ENCODE assay signal across 8 cellular contexts in the genomic region with DNA sequence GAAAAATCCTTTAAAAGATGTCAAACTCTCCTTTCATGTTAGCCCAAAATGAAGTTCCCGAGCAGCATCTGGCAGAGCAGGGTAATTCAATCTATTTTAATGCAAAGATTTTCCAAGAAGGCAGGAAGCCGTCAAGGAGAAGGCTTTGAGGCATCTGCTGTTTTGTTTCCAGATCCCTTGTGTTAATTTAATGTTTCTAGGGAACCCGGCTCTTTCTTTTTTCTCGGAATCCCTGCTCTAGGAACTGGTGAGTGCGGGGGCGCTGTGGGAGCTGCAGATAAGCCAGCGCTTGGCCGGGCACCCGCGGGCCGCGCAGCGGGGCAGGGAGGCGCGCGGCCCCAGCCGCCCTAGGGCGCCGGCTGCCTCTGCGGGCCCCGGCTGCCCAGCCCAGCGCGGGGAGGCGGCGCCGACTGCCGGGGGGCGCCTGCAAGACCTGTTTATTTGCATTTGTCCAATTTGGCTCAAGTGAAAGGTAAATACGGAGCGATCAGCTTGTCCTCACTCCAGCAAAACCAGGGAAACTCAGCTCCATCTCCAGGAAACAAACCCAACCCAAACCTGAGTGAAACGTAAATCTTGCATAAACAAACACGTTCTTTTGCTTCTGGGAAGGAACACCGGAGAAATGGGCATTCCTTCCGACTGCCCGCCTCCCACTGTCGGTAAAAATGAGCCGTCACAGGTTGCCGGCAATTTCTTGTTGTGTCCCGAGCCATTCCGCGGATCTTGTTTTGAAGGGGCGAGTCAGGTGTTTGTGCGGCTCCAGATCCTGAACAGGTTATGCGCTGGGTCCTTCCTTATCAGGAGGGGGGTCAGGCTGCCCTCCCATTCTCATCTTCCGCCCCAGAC.
DNase-seq lines count a peak whose midpoint lies in the region; ATAC-seq and TF ChIP-seq lines count a peak whose summit lies in the region.

No MANE protein-coding gene starts in this region.

- DNase-seq in GM10248 (ENCODE audit: extremely low spot score) (peak; percentile 82), NCI-H1092 (lab: John Stamatoyannopoulos, UW) (peak; percentile 28), UCSD-AML1 (lab: John Stamatoyannopoulos, UW; ENCODE audit: unreplicated experiment) (peak; percentile 86), MCF 10A (ENCODE audit: unreplicated experiment) (peak; percentile 78), gastrocnemius medialis (peak in 1 of 2 donors; percentile 52), NCI-H2196 treated with DMSO at 0.1 percent for 48 hours (lab: John Stamatoyannopoulos, UW; ENCODE audit: unreplicated experiment) (no peak)

- peak overlapping the region; percentile 79 for H3K4me3 Mint-ChIP-seq in MCF 10A (ENCODE audit: unreplicated experiment)

- BruUV-seq in MCF 10A (replicated peaks; lab: Mats Ljungman, UMichigan) = TSS peak; percentile 62

- in situ Hi-C loops in gastrocnemius medialis (cut with MboI; ENCODE audit: low sequenced_read_pairs in 4 of 4) = loop anchor here (5.0 to 25.0 kb wide), 9 partner anchors 65 to 352 kb away; partner anchors contain the start of genes CRADD (in 2 of the 4) and SOCS2 (in 1 of the 4)

- H3K9ac ChIP-seq in iPS-18a (ENCODE audit: low read length) = peak overlapping the region; percentile 86

- CTCF ChIA-PET in GM10248 (lab: Yijun Ruan, JAX) (interaction anchor here (0.8 to 2.9 kb wide), 12 partner anchors 9 to 359 kb away, joined by 3 to 13 read pairs (median 4); partner anchors contain the start of gene SOCS2), MCF 10A (lab: Yijun Ruan, JAX) (interaction anchor here (0.5 to 4.1 kb wide), 15 partner anchors 17 to 360 kb away, joined by 3 to 36 read pairs (median 4); no protein-coding TSS in a partner anchor)

- no peak for TF ChIP-seq POLR2A in gastrocnemius medialis (IDR thresholded peaks at IDR 0.05)

- H3K4me1 ChIP-seq in iPS-18a (ENCODE audit: control insufficient read depth, low read depth, low read length) = peaks cover 44% of the 10 kb centered on the region
- H3K4me1 ChIP-seq in gastrocnemius medialis = peaks cover 39 to 66% of the 10 kb centered on the region in 2 donors

- H3K9me3 Mint-ChIP-seq in MCF 10A (ENCODE audit: unreplicated experiment) = no peaks in the 10 kb centered on the region

- no peaks in the 10 kb centered on the region for H3K27me3 Mint-ChIP-seq in MCF 10A (ENCODE audit: insufficient read depth, unreplicated experiment)

- H3K4me3 ChIP-seq in iPS-18a (ENCODE audit: low read length) = peak overlapping the region; percentile 75
- peak overlapping the region; percentile 57 to 69 (median 61) for H3K4me3 ChIP-seq in gastrocnemius medialis

- intact Hi-C loops in MCF 10A (cut with micrococcal nuclease) (loop anchor here (1.0 to 5.0 kb wide), 6 partner anchors 65 to 755 kb away; partner anchors contain the start of gene CRADD), gastrocnemius medialis (cut with DNase I; ENCODE audit: low total_unique reads) (loop anchor here (1.0 to 5.0 kb wide), 2 partner anchors 172 to 360 kb away; no protein-coding TSS in a partner anchor)

- ATAC-seq in HG02610 (IDR thresholded peaks at IDR 0.05; ENCODE audit: unreplicated experiment) = peak; percentile 87
- peak; percentile 75 to 84 for ATAC-seq in gastrocnemius medialis

- H3K27me3 ChIP-seq in iPS-18a (ENCODE audit: control insufficient read depth, insufficient read depth, low read length) (no peaks in the 10 kb centered on the region), gastrocnemius medialis (no peaks in the 10 kb centered on the region)

- peak; percentile 65 for TF ChIP-seq CTCF in GM10248 (IDR thresholded peaks at IDR 0.05; ENCODE audit: control extremely low read depth, extremely low read depth, low read depth, missing control alignments)
- TF ChIP-seq CTCF in MCF 10A (IDR thresholded peaks at IDR 0.05; ENCODE audit: unreplicated experiment) = peak; percentile 38
- peak; percentile 29 to 58 (median 49) for TF ChIP-seq CTCF in gastrocnemius medialis (IDR thresholded peaks at IDR 0.05 in 4 of 5, conservative IDR thresholded peaks at IDR 0.05 in 1 of 5)

- H3K36me3 Mint-ChIP-seq in MCF 10A (ENCODE audit: insufficient read depth, unreplicated experiment) = no peaks in the 10 kb centered on the region

- no peaks in the 10 kb centered on the region for H3K9me3 ChIP-seq in iPS-18a (ENCODE audit: control insufficient read depth, low read depth, low read length)
- H3K9me3 ChIP-seq in gastrocnemius medialis = no peaks in the 10 kb centered on the region

- POLR2A ChIA-PET in GM10248 (lab: Yijun Ruan, JAX) = no interaction called here
- POLR2A ChIA-PET in MCF 10A (lab: Yijun Ruan, JAX) = interaction anchor here (0.6 to 5.5 kb wide), 29 partner anchors 10 to 460 kb away, joined by 3 to 44 read pairs (median 4); partner anchors contain the start of genes CRADD, SOCS2 and UBE2N

- H3K36me3 ChIP-seq in iPS-18a (ENCODE audit: control insufficient read depth, low read depth, low read length) (no peaks in the 10 kb centered on the region), gastrocnemius medialis (no peaks in the 10 kb centered on the region)

- peak overlapping the region; percentile 95 for H3K27ac Mint-ChIP-seq in MCF 10A (ENCODE audit: low read depth, unreplicated experiment)

- peak overlapping the region; percentile 96 for H3K27ac ChIP-seq in iPS-18a (ENCODE audit: low read length)
- H3K27ac ChIP-seq in gastrocnemius medialis = peak overlapping the region; percentile 75 to 84 (median 76)

- H3K4me1 Mint-ChIP-seq in MCF 10A (ENCODE audit: insufficient read depth, unreplicated experiment) = peaks cover 38% of the 10 kb centered on the region
